In genomic region chr5:152623951-152624350, GRCh38 we compare ENCODE assay signal across 34 cellular contexts.
"Had no signal": no experiment of that assay in that cellular context is flagged by ENCODE, and none has a peak within 500 bp of the region (broad histone marks: within the 10 kb centered on the region; RNA-seq: fewer than 3 reads in every experiment).

No MANE protein-coding gene starts in this region.

- H3K4me3 ChIP-seq: adrenal gland, breast epithelium, cardiac muscle cell, coronary artery, dorsolateral prefrontal cortex, esophagus squamous epithelium, gastroesophageal sphincter had no signal

- H3K36me3 Mint-ChIP-seq: activated CD4-positive, alpha-beta memory T cell treated with anti-CD3 and anti-CD28 coated beads for 36 hours; activated CD8-positive, alpha-beta memory T cell treated with anti-CD3 and anti-CD28 coated beads, Interleukin-2, amount 10 ng/mL, durations not matched to agents 7 days and 5 days; activated naive CD4-positive, alpha-beta T cell treated with anti-CD3 and anti-CD28 coated beads, Interleukin-2, amount 50 U/mL, for 24 hours; activated naive CD8-positive, alpha-beta T cell treated with anti-CD3 and anti-CD28 coated beads for 36 hours; brain had no signal

- H3K4me1 Mint-ChIP-seq: activated CD4-positive, alpha-beta T cell treated with anti-CD3 and anti-CD28 coated beads for 36 hours; activated CD4-positive, alpha-beta T cell treated with anti-CD3 and anti-CD28 coated beads, Interleukin-2, amount 10 ng/mL, durations not matched to agents 24 days and 14 days; activated CD8-positive, alpha-beta memory T cell treated with anti-CD3 and anti-CD28 coated beads, Interleukin-2, amount 10 ng/mL, durations not matched to agents 7 days and 5 days; activated naive CD4-positive, alpha-beta T cell treated with anti-CD3 and anti-CD28 coated beads, Interleukin-2, amount 50 U/mL, for 24 hours; activated naive CD8-positive, alpha-beta T cell treated with anti-CD3 and anti-CD28 coated beads for 36 hours; activated naive CD8-positive, alpha-beta T cell treated with anti-CD3 and anti-CD28 coated beads, Interleukin-2, amount 50 U/mL, for 24 hours had no signal

- H3K4me1 ChIP-seq: adrenal gland, breast epithelium, esophagus squamous epithelium, gastroesophageal sphincter had no signal

- ATAC-seq: activated CD4-positive, alpha-beta T cell treated with anti-CD3 and anti-CD28 coated beads for 36 hours; activated CD8-positive, alpha-beta memory T cell treated with anti-CD3 and anti-CD28 coated beads, Interleukin-2, amount 10 ng/mL, durations not matched to agents 7 days and 5 days; activated CD8-positive, alpha-beta T cell treated with anti-CD3 and anti-CD28 coated beads, Interleukin-2, amount 10 ng/mL, durations not matched to agents 7 days and 5 days; activated naive CD8-positive, alpha-beta T cell treated with anti-CD3 and anti-CD28 coated beads, Interleukin-2, amount 50 U/mL, for 24 hours; gastroesophageal sphincter had no signal

- H3K36me3 ChIP-seq: adrenal gland, breast epithelium, cardiac muscle cell, esophagus squamous epithelium, gastroesophageal sphincter had no signal

- H3K27me3 Mint-ChIP-seq: activated CD4-positive, alpha-beta memory T cell treated with anti-CD3 and anti-CD28 coated beads for 36 hours; activated CD4-positive, alpha-beta T cell treated with anti-CD3 and anti-CD28 coated beads for 36 hours; activated CD4-positive, alpha-beta T cell treated with anti-CD3 and anti-CD28 coated beads, Interleukin-2, amount 10 ng/mL, durations not matched to agents 24 days and 14 days; activated CD8-positive, alpha-beta memory T cell treated with anti-CD3 and anti-CD28 coated beads, Interleukin-2, amount 10 ng/mL, durations not matched to agents 7 days and 5 days; activated naive CD4-positive, alpha-beta T cell treated with anti-CD3 and anti-CD28 coated beads, Interleukin-2, amount 50 U/mL, for 24 hours; activated naive CD8-positive, alpha-beta T cell treated with anti-CD3 and anti-CD28 coated beads for 36 hours; activated naive CD8-positive, alpha-beta T cell treated with anti-CD3 and anti-CD28 coated beads, Interleukin-2, amount 50 U/mL, for 24 hours; brain; dendritic cell treated with granulocyte-macrophage colony-stimulating factor and Interleukin-4, amounts not matched to agents 40 ng/mL and 50 ng/mL, for 4 days had no signal

- H3K9me3 ChIP-seq: adrenal gland, breast epithelium, esophagus squamous epithelium, gastroesophageal sphincter had no signal

- H3K9me3 Mint-ChIP-seq: activated CD4-positive, alpha-beta memory T cell treated with anti-CD3 and anti-CD28 coated beads for 36 hours; activated CD4-positive, alpha-beta T cell treated with anti-CD3 and anti-CD28 coated beads, Interleukin-2, amount 10 ng/mL, durations not matched to agents 24 days and 14 days; activated naive CD4-positive, alpha-beta T cell treated with anti-CD3 and anti-CD28 coated beads for 36 hours; activated naive CD4-positive, alpha-beta T cell treated with anti-CD3 and anti-CD28 coated beads, Interleukin-2, amount 50 U/mL, for 24 hours; activated naive CD8-positive, alpha-beta T cell treated with anti-CD3 and anti-CD28 coated beads, Interleukin-2, amount 50 U/mL, for 24 hours; activated T-helper 1 cell treated with anti-CD3 and anti-CD28 coated beads, Interleukin-12 subunit alpha, Interleukin-12 subunit beta, Interleukin-2, Interleukin-4 antibody, amounts not matched to agents 30 ng/mL and 10 ng/mL and 1 ng/mL, durations not matched to agents 14 hours and 24 hours and 36 hours; activated T-helper 2 cell treated with anti-CD3 and anti-CD28 coated beads, Interferon-gamma antibody, Interleukin-2, Interleukin-4, amounts not matched to agents 10 μg/mL and 5 μg/mL and 100 μg/mL, durations not matched to agents 14 hours and 24 hours and 36 hours; dendritic cell treated with granulocyte-macrophage colony-stimulating factor and Interleukin-4, amounts not matched to agents 40 ng/mL and 50 ng/mL, for 4 days; endodermal cell had no signal

- DNase-seq: activated CD4-positive, alpha-beta memory T cell treated with anti-CD3 and anti-CD28 coated beads for 36 hours; activated CD4-positive, alpha-beta T cell treated with anti-CD3 and anti-CD28 coated beads for 36 hours; activated CD4-positive, alpha-beta T cell treated with anti-CD3 and anti-CD28 coated beads, Interleukin-2, amount 10 ng/mL, durations not matched to agents 24 days and 14 days; activated CD4-positive, CD25-positive, alpha-beta regulatory T cell; activated CD4-positive, CD25-positive, alpha-beta regulatory T cell treated with anti-CD3 and anti-CD28 coated beads, Interleukin-2, amount 50 U/mL, for 72 hours; activated CD8-positive, alpha-beta memory T cell treated with anti-CD3 and anti-CD28 coated beads, Interleukin-2, amount 10 ng/mL, durations not matched to agents 7 days and 5 days; activated CD8-positive, alpha-beta memory T cell treated with anti-CD3 and anti-CD28 coated beads, Interleukin-2, amount 50 U/mL, for 4 hours; activated CD8-positive, alpha-beta T cell treated with anti-CD3 and anti-CD28 coated beads, Interleukin-2, amount 10 ng/mL, durations not matched to agents 7 days and 5 days; activated effector memory CD4-positive, alpha-beta T cell treated with anti-CD3 and anti-CD28 coated beads, Interleukin-2, amount 50 U/mL, for 16 hours; activated naive CD4-positive, alpha-beta T cell treated with anti-CD3 and anti-CD28 coated beads for 36 hours; activated naive CD8-positive, alpha-beta T cell treated with anti-CD3 and anti-CD28 coated beads for 36 hours; activated naive CD8-positive, alpha-beta T cell treated with anti-CD3 and anti-CD28 coated beads, Interleukin-2, amount 50 U/mL, for 24 hours; activated T-cell treated with anti-CD3 and anti-CD28 coated beads, Interleukin-2, amount 50 U/mL, for 1 hour; activated T-cell treated with anti-CD3 and anti-CD28 coated beads, Interleukin-2, amount 50 U/mL, for 48 hours; adrenal gland; amygdala; aorta; central memory CD4-positive, alpha-beta T cell; cerebellar nuclear complex; dorsolateral prefrontal cortex; effector memory CD4-positive, alpha-beta T cell; endodermal cell; esophagus squamous epithelium; foreskin melanocyte; T-helper 2 cell had no signal

- H3K27ac ChIP-seq: adrenal gland, breast epithelium, cardiac muscle cell, coronary artery, dorsolateral prefrontal cortex, esophagus squamous epithelium, gastroesophageal sphincter had no signal

- H3K4me3 Mint-ChIP-seq: activated CD4-positive, alpha-beta memory T cell treated with anti-CD3 and anti-CD28 coated beads for 36 hours; activated CD4-positive, alpha-beta T cell treated with anti-CD3 and anti-CD28 coated beads for 36 hours; activated CD4-positive, alpha-beta T cell treated with anti-CD3 and anti-CD28 coated beads, Interleukin-2, amount 10 ng/mL, durations not matched to agents 24 days and 14 days; activated CD8-positive, alpha-beta memory T cell treated with anti-CD3 and anti-CD28 coated beads, Interleukin-2, amount 10 ng/mL, durations not matched to agents 7 days and 5 days; activated CD8-positive, alpha-beta T cell treated with anti-CD3 and anti-CD28 coated beads, Interleukin-2, amount 10 ng/mL, durations not matched to agents 7 days and 5 days; activated naive CD4-positive, alpha-beta T cell treated with anti-CD3 and anti-CD28 coated beads for 36 hours; activated naive CD4-positive, alpha-beta T cell treated with anti-CD3 and anti-CD28 coated beads, Interleukin-2, amount 50 U/mL, for 24 hours; activated naive CD8-positive, alpha-beta T cell treated with anti-CD3 and anti-CD28 coated beads for 36 hours; activated naive CD8-positive, alpha-beta T cell treated with anti-CD3 and anti-CD28 coated beads, Interleukin-2, amount 50 U/mL, for 24 hours; activated T-helper 1 cell treated with anti-CD3 and anti-CD28 coated beads, Interleukin-12 subunit alpha, Interleukin-12 subunit beta, Interleukin-2, Interleukin-4 antibody, amounts not matched to agents 30 ng/mL and 10 ng/mL and 1 ng/mL, durations not matched to agents 14 hours and 24 hours and 36 hours; brain; dendritic cell treated with granulocyte-macrophage colony-stimulating factor and Interleukin-4, amounts not matched to agents 40 ng/mL and 50 ng/mL, for 4 days; endodermal cell had no signal

- H3K27me3 ChIP-seq: adrenal gland, breast epithelium, cardiac muscle cell, dorsolateral prefrontal cortex, esophagus squamous epithelium, gastroesophageal sphincter had no signal

- H3K27ac Mint-ChIP-seq: activated CD4-positive, alpha-beta memory T cell treated with anti-CD3 and anti-CD28 coated beads for 36 hours; activated CD4-positive, alpha-beta T cell treated with anti-CD3 and anti-CD28 coated beads for 36 hours; activated CD4-positive, alpha-beta T cell treated with anti-CD3 and anti-CD28 coated beads, Interleukin-2, amount 10 ng/mL, durations not matched to agents 24 days and 14 days; activated CD8-positive, alpha-beta memory T cell treated with anti-CD3 and anti-CD28 coated beads, Interleukin-2, amount 10 ng/mL, durations not matched to agents 7 days and 5 days; activated CD8-positive, alpha-beta T cell treated with anti-CD3 and anti-CD28 coated beads, Interleukin-2, amount 10 ng/mL, durations not matched to agents 7 days and 5 days; activated naive CD4-positive, alpha-beta T cell treated with anti-CD3 and anti-CD28 coated beads for 36 hours; activated naive CD4-positive, alpha-beta T cell treated with anti-CD3 and anti-CD28 coated beads, Interleukin-2, amount 50 U/mL, for 24 hours; activated naive CD8-positive, alpha-beta T cell treated with anti-CD3 and anti-CD28 coated beads for 36 hours; activated naive CD8-positive, alpha-beta T cell treated with anti-CD3 and anti-CD28 coated beads, Interleukin-2, amount 50 U/mL, for 24 hours; activated T-helper 1 cell treated with anti-CD3 and anti-CD28 coated beads, Interleukin-12 subunit alpha, Interleukin-12 subunit beta, Interleukin-2, Interleukin-4 antibody, amounts not matched to agents 30 ng/mL and 10 ng/mL and 1 ng/mL, durations not matched to agents 14 hours and 24 hours and 36 hours; activated T-helper 2 cell treated with anti-CD3 and anti-CD28 coated beads, Interferon-gamma antibody, Interleukin-2, Interleukin-4, amounts not matched to agents 10 μg/mL and 5 μg/mL and 100 μg/mL, durations not matched to agents 14 hours and 24 hours and 36 hours; dendritic cell treated with granulocyte-macrophage colony-stimulating factor and Interleukin-4, amounts not matched to agents 40 ng/mL and 50 ng/mL, for 4 days; endodermal cell had no signal
